Comparison of ENCODE assay signal across 25 cellular contexts in the genomic region with DNA sequence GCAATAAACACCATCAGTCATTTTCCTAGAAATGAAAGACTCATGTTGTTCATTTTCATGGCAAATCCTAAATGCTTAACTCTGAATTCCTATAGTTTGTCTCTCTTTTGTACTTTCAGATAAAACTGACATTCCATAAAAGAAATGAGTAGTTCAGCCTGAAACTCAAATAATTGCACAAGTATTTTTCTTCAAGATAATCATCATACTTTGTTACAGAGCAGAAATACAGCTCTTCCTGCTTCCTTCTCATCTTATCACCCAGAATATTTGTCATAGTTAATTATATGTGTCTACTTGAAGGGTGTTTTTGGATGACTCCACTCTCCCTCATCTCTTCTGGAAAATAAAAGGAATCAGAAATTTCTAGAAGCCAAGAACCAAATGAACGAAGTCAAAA.
A peak's percentile ranks its signal among the peaks of the same experiment; 100 is the strongest.
DNase-seq lines count a peak whose midpoint lies in the region; ATAC-seq, FAIRE-seq and TF ChIP-seq lines count a peak whose summit lies in the region.
"Had no signal": no experiment of that assay in that cellular context is flagged by ENCODE, and none has a peak within 500 bp of the region (broad histone marks: within the 10 kb centered on the region; RNA-seq: fewer than 3 reads in every experiment).

No MANE protein-coding gene starts in this region.

- H3K27me3 Mint-ChIP-seq in Caco-2 (ENCODE audit: insufficient read depth, unreplicated experiment), result no peaks in the 10 kb centered on the region
- no peaks in the 10 kb centered on the region for H3K27me3 Mint-ChIP-seq in astrocyte (ENCODE audit: low read depth, unreplicated experiment)

- H3K27ac Mint-ChIP-seq in Caco-2 (ENCODE audit: unreplicated experiment) (peak overlapping the region; percentile 76), astrocyte (ENCODE audit: unreplicated experiment) (peak overlapping the region; percentile 68)
- H3K27ac Mint-ChIP-seq: GM23338 had no signal

- TF ChIP-seq CTCF in Caco-2 (IDR thresholded peaks at IDR 0.05; ENCODE audit: insufficient read depth in 1 of 2, low read depth in 1 of 2, low read length in 1 of 2, severe bottlenecking in 1 of 2, unreplicated experiment in 1 of 2) (no peak), astrocyte (IDR thresholded peaks at IDR 0.05; ENCODE audit: insufficient read depth, low read depth, low read length) (no peak), testis (IDR thresholded peaks at IDR 0.05) (no peak)

- CTCF ChIA-PET in Caco-2 (lab: Charles Lee), result no interaction called here

- WGBS in mesodermal cell (ENCODE audit: insufficient coverage in 2 of 2), 2 experiments, result 86 to 100% methylated on average over 1 of the region's 1 CpG
- WGBS in testis, 2 donors, result 73 to 82% methylated on average over 1 of the region's 1 CpG

- BruUV-seq in Caco-2 (replicated peaks; lab: Mats Ljungman, UMichigan), result no TSS peak

- H3K4me3 Mint-ChIP-seq in Caco-2 (ENCODE audit: unreplicated experiment) (peak overlapping the region; percentile 3), astrocyte (ENCODE audit: unreplicated experiment) (no peak overlapping the region)
- H3K4me3 Mint-ChIP-seq: GM23338 had no signal

- H3K4me1 ChIP-seq in Caco-2, result peaks cover 55% of the 10 kb centered on the region
- H3K4me1 ChIP-seq in astrocyte (ENCODE audit: insufficient read depth, low read length), result peaks cover 6% of the 10 kb centered on the region
- H3K4me1 ChIP-seq in mesodermal cell (ENCODE audit: control insufficient read depth, insufficient read depth, low read length, poor library complexity, severe bottlenecking), result peaks cover 19% of the 10 kb centered on the region
- H3K4me1 ChIP-seq in testis, result no peaks in the 10 kb centered on the region

- no peak for TF ChIP-seq POLR2A in testis (IDR thresholded peaks at IDR 0.05)

- ATAC-seq in SK-N-SH treated with all-trans-retinoic acid at 6 μM for 48 hours, result peak; percentile 65
- ATAC-seq: GM23338, HepG2 had no signal

- H3K27me3 ChIP-seq in Caco-2 (replicated peaks; ENCODE audit: control insufficient read depth, insufficient read depth, low read length), result no peaks in the 10 kb centered on the region
- H3K27me3 ChIP-seq in astrocyte (ENCODE audit: insufficient read depth, low read length), result no peaks in the 10 kb centered on the region
- no peaks in the 10 kb centered on the region for H3K27me3 ChIP-seq in testis
- H3K27me3 ChIP-seq: SJSA1 had no signal

- POLR2A ChIA-PET in Caco-2 (lab: Charles Lee), result interaction anchor here (0.6 kb wide), 1 partner anchor 141 kb away, joined by 3 read pairs; no protein-coding TSS in a partner anchor

- no peaks in the 10 kb centered on the region for H4K20me1 ChIP-seq in astrocyte (ENCODE audit: insufficient read depth, low read length)

- in situ Hi-C loops in G401 (cut with HindIII; ENCODE audit: low sequenced_read_pairs), result no loop called here

- H3K9me3 ChIP-seq in Caco-2 (no peaks in the 10 kb centered on the region), astrocyte (ENCODE audit: insufficient read depth, low read depth, low read length) (no peaks in the 10 kb centered on the region), mesodermal cell (ENCODE audit: control insufficient read depth, low read length) (peaks cover 6% of the 10 kb centered on the region), testis (no peaks in the 10 kb centered on the region)
- H3K9me3 ChIP-seq: SJSA1 had no signal

- H3K4me3 ChIP-seq in Caco-2 (ENCODE audit: low read depth, low read length) (no peak overlapping the region), astrocyte (ENCODE audit: insufficient read depth, low read depth, low read length) (no peak overlapping the region), mesodermal cell (ENCODE audit: extremely low read depth, insufficient read depth, low read length, poor library complexity, severe bottlenecking) (no peak overlapping the region), testis (no peak overlapping the region)
- H3K4me3 ChIP-seq: GM23338, PC-9, SJSA1 had no signal

- no peak for FAIRE-seq in astrocyte (lab: Jason Lieb, UNC)
- FAIRE-seq: D721Med, G401.6, HepG2 had no signal

- H3K79me2 ChIP-seq in astrocyte (ENCODE audit: insufficient read depth, low read length), result no peaks in the 10 kb centered on the region

- H3K27ac ChIP-seq in astrocyte (ENCODE audit: low read depth, low read length) (no peak overlapping the region), mesodermal cell (ENCODE audit: low read depth, low read length, severe bottlenecking) (peak overlapping the region; percentile 20), testis (no peak overlapping the region)
- H3K27ac ChIP-seq: PC-9, SJSA1 had no signal

- peaks cover 22% of the 10 kb centered on the region for H3K9me3 Mint-ChIP-seq in Caco-2 (ENCODE audit: unreplicated experiment)
- peaks cover 12% of the 10 kb centered on the region for H3K9me3 Mint-ChIP-seq in astrocyte (ENCODE audit: unreplicated experiment)
- H3K9me3 Mint-ChIP-seq: GM23338 had no signal

- peak in 1 of 2 experiments; percentile 10 for DNase-seq in Caco-2
- peak; percentile 62 for DNase-seq in astrocyte (ENCODE audit: low read depth)
- DNase-seq in G401 (ENCODE audit: low spot score), result no peak
- no peak for DNase-seq in T-helper 9 cell
- DNase-seq in testis, result no peak
- DNase-seq in GOT3 (lab: John Stamatoyannopoulos, UW), result no peak
- DNase-seq: 8988T, HCEC 1CT, Kasumi-1, MV-4-11, NCI-H1105, NCI-H1436 treated with DMSO at 0.1 percent for 48 hours, NCI-H187 treated with DMSO at 0.1 percent for 48 hours, NCI-H2107, NCI-H526 treated with DMSO at 0.1 percent for 48 hours, Right ventricle myocardium superior, RPMI8226 had no signal

- H3K36me3 Mint-ChIP-seq in Caco-2 (ENCODE audit: insufficient read depth, unreplicated experiment), result no peaks in the 10 kb centered on the region
- H3K36me3 Mint-ChIP-seq in astrocyte (ENCODE audit: low read depth, unreplicated experiment), result peaks cover 2% of the 10 kb centered on the region

- intact Hi-C loops in Caco-2 (cut with micrococcal nuclease; ENCODE audit: unreplicated experiment), result loop anchor here (1.0 to 10.0 kb wide), 6 partner anchors 15 to 619 kb away; partner anchors contain the start of gene HNMT
- intact Hi-C loops in testis (cut with DNase I; ENCODE audit: low total_unique reads), result no loop called here

- H3K4me1 Mint-ChIP-seq in Caco-2 (ENCODE audit: low read depth, unreplicated experiment), result peaks cover 34% of the 10 kb centered on the region
- H3K4me1 Mint-ChIP-seq in astrocyte (ENCODE audit: low read depth, unreplicated experiment), result peaks cover 40% of the 10 kb centered on the region

- H2AFZ ChIP-seq in astrocyte (ENCODE audit: low read depth, low read length), result no peak overlapping the region
- H2AFZ ChIP-seq: PC-9 had no signal

- no peak overlapping the region for H3K9ac ChIP-seq in astrocyte (ENCODE audit: low read length)

- no peak overlapping the region for H3K4me2 ChIP-seq in astrocyte (ENCODE audit: low read length)
- H3K4me2 ChIP-seq: GM23338, PC-9 had no signal

- H3K36me3 ChIP-seq in Caco-2 (ENCODE audit: control insufficient read depth, insufficient read depth, low read length) (no peaks in the 10 kb centered on the region), astrocyte (ENCODE audit: insufficient read depth, low read length) (no peaks in the 10 kb centered on the region), mesodermal cell (ENCODE audit: control insufficient read depth, insufficient read depth, low read length) (no peaks in the 10 kb centered on the region), testis (ENCODE audit: low read depth, missing control alignments) (no peaks in the 10 kb centered on the region)
- H3K36me3 ChIP-seq: SJSA1 had no signal

TF ChIP-seq in SK-N-SH treated with all-trans-retinoic acid at 6 μM for 48 hours, 23 proteins besides CTCF, POLR2A, EP300 and RAD21:
- TF ChIP-seq GLIS3 (CRISPR knock-in tag; IDR thresholded peaks at IDR 0.05), result no peak
- no peak for TF ChIP-seq ARNTL (CRISPR knock-in tag; IDR thresholded peaks at IDR 0.05; ENCODE audit: borderline replicate concordance, low read depth)
- peak; percentile 84 for TF ChIP-seq ISL1 (CRISPR knock-in tag; IDR thresholded peaks at IDR 0.05)
- no peak for TF ChIP-seq RARB (CRISPR knock-in tag; IDR thresholded peaks at IDR 0.05)
- TF ChIP-seq, protein P1, sequence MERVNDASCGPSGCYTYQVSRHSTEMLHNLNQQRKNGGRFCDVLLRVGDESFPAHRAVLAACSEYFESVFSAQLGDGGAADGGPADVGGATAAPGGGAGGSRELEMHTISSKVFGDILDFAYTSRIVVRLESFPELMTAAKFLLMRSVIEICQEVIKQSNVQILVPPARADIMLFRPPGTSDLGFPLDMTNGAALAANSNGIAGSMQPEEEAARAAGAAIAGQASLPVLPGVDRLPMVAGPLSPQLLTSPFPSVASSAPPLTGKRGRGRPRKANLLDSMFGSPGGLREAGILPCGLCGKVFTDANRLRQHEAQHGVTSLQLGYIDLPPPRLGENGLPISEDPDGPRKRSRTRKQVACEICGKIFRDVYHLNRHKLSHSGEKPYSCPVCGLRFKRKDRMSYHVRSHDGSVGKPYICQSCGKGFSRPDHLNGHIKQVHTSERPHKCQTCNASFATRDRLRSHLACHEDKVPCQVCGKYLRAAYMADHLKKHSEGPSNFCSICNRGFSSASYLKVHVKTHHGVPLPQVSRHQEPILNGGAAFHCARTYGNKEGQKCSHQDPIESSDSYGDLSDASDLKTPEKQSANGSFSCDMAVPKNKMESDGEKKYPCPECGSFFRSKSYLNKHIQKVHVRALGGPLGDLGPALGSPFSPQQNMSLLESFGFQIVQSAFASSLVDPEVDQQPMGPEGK (CRISPR knock-in tag; IDR thresholded peaks at IDR 0.05; ENCODE audit: borderline replicate concordance), result no peak
- TF ChIP-seq OSR1 (CRISPR knock-in tag; IDR thresholded peaks at IDR 0.05), result no peak
